Comparison of ENCODE assay signal across 8 cellular contexts in the genomic region with DNA sequence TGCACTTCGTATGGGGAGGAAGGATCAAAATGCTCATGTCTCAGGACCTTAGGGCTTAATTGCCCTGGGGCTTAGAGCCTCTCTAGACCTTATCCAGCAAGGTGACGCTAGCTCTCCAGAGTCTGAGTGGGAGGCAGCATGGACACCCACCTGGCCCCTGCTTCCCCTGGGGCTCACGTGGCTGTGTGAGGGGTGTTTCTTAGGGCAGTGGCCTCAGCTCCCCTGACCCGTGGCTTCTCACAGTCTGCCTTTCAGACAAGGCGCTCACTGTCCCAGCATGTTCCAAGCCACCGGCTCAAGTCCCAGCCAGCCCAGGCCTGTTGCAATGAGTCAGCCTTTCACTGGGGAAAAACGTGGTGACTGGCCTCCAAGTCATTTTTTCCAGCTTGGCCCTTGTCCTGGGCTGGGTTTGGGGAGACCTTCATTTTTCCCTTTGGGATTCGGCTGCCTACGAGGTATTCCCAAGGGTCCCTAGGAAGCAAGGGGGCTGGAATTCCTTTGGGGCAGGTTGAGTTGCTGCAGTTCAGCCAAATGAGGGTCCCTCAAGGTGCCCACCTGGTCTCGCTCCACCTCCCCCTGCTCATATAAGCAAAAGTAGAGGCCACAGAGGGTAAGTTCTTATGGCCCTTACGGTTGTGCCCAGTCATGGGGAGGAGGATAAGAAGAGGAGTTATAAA. TPM values are rescaled to one million over a fixed set of nuclear protein-coding genes. Genes with fewer than 3 reads are reported as not detected.
DNase-seq lines count a peak whose midpoint lies in the region; ATAC-seq and TF ChIP-seq lines count a peak whose summit lies in the region.

No MANE protein-coding gene starts in this region.

- H3K4me3 ChIP-seq in ascending aorta (no peak overlapping the region), kidney epithelial cell (ENCODE audit: low read depth, low read length) (no peak overlapping the region), thymus (ENCODE audit: low read length) (no peak overlapping the region)

- H3K27ac ChIP-seq in ascending aorta (peak overlapping the region; percentile 87 to 88), thymus (ENCODE audit: low read depth) (peak overlapping the region; percentile 69)

- ATAC-seq in HG02798 (IDR thresholded peaks at IDR 0.05; ENCODE audit: poor library complexity, unreplicated experiment) (peak; percentile 74), GM21576 (IDR thresholded peaks at IDR 0.05; ENCODE audit: unreplicated experiment) (no peak)

- H3K4me1 ChIP-seq in ascending aorta (peaks cover 2 to 14% of the 10 kb centered on the region in 2 donors), thymus (ENCODE audit: control insufficient read depth, insufficient read depth, low read length) (no peaks in the 10 kb centered on the region)

- H3K27me3 ChIP-seq in ascending aorta = no peaks in the 10 kb centered on the region
- no peaks in the 10 kb centered on the region for H3K27me3 ChIP-seq in kidney epithelial cell (ENCODE audit: control insufficient read depth, insufficient read depth, low read length)
- H3K27me3 ChIP-seq in thymus (ENCODE audit: control insufficient read depth, insufficient read depth) = no peaks in the 10 kb centered on the region

- WGBS in thymus = 93% methylated on average over 11 of the region's 11 CpGs

- H3K36me3 ChIP-seq in ascending aorta (no peaks in the 10 kb centered on the region), kidney epithelial cell (ENCODE audit: control insufficient read depth, insufficient read depth, low read length) (no peaks in the 10 kb centered on the region), thymus (ENCODE audit: control insufficient read depth, insufficient read depth) (no peaks in the 10 kb centered on the region)

- peak; percentile 92 for DNase-seq in EH (ENCODE audit: low read depth)
- DNase-seq in ascending aorta (ENCODE audit: low spot score in 2 of 2) = peak; percentile 84 to 96
- DNase-seq in kidney epithelial cell (ENCODE audit: low read depth) = peak; percentile 99
- no peak for DNase-seq in NCI-H345 (lab: John Stamatoyannopoulos, UW)
- no peak for DNase-seq in DMS79 (lab: John Stamatoyannopoulos, UW)

- TF ChIP-seq CTCF in ascending aorta (IDR thresholded peaks at IDR 0.05) (no peak), kidney epithelial cell (IDR thresholded peaks at IDR 0.05; ENCODE audit: insufficient read depth, low read length, poor library complexity, severe bottlenecking) (no peak)

- H3K9me3 ChIP-seq in ascending aorta (no peaks in the 10 kb centered on the region), thymus (ENCODE audit: control insufficient read depth) (no peaks in the 10 kb centered on the region)

- intact Hi-C loops in ascending aorta (cut with DNase I) = loop anchor here (2.0 kb wide), 1 partner anchor 28 kb away; no protein-coding TSS in a partner anchor

RNA-seq across cellular contexts. Expression of gene BHLHE40, which starts 15.7 kb away (rescaled TPM):
- total RNA-seq in ascending aorta (52.2 TPM), kidney epithelial cell (174 and 215 TPM in 2 replicates)
- polyA plus RNA-seq in thymus = 30.1 TPM

Comparison
In these comparisons a context has a peak if more than half of its experiments do, and no peak if none do; other contexts are left out.
1. DNase-seq: peak in EH (single experiment), ascending aorta (2 of 2) and kidney epithelial cell (single experiment); none in NCI-H345 (single experiment) and DMS79 (single experiment).